18 cellular contexts compared by ENCODE assay signal in genomic region chr6:34151321-34152041, GRCh38. TPM values are rescaled to one million over a fixed set of nuclear protein-coding genes. Genes with fewer than 3 reads are reported as not detected.
DNase-seq lines count a peak whose midpoint lies in the region; ATAC-seq, FAIRE-seq and TF ChIP-seq lines count a peak whose summit lies in the region.
"Had no signal": no experiment of that assay in that cellular context is flagged by ENCODE, and none has a peak within 500 bp of the region (broad histone marks: within the 10 kb centered on the region; RNA-seq: fewer than 3 reads in every experiment).

No MANE protein-coding gene starts in this region.

- H4K20me1 ChIP-seq in HCT116 (ENCODE audit: insufficient read depth) (no peaks in the 10 kb centered on the region), K562 (replicated peaks; ENCODE audit: control insufficient read depth, insufficient read depth, low read length) (peaks cover 3% of the 10 kb centered on the region), neural progenitor cell (ENCODE audit: low read depth) (peaks cover 5% of the 10 kb centered on the region)

- WGBS in K562 (ENCODE audit: insufficient coverage, low coverage, missing lambda C conversion rate): 3% methylated on average over 18 of the region's 21 CpGs

- peaks cover 4 to 10% of the 10 kb centered on the region in 2 experiments; a peak in 3 of 4 replicates for H3K4me1 ChIP-seq in HCT116 (ENCODE audit: control insufficient read depth in 1 of 2, insufficient read depth in 2 of 2, low read length in 2 of 2)
- H3K4me1 ChIP-seq in K562 (replicated peaks in 1 of 2; ENCODE audit: control insufficient read depth in 2 of 2, insufficient read depth in 2 of 2, low read length in 2 of 2): peaks cover 0 to 14% of the 10 kb centered on the region in 2 experiments; a peak in 2 of 5 replicates
- H3K4me1 ChIP-seq in neural progenitor cell: peaks cover 13% of the 10 kb centered on the region

- no peaks in the 10 kb centered on the region for H3K9me3 Mint-ChIP-seq in neural progenitor cell
- H3K9me3 Mint-ChIP-seq: stimulated activated naive CD8-positive, alpha-beta T cell treated with anti-CD3 and anti-CD28 coated beads, Interleukin-15, amount 100 ng/mL, for 72 hours had no signal

- H3K36me3 ChIP-seq in HCT116 (ENCODE audit: control insufficient read depth in 1 of 2, insufficient read depth in 2 of 2, low read length in 2 of 2) (no peaks in the 10 kb centered on the region), K562 (ENCODE audit: control insufficient read depth, insufficient read depth, low read length) (no peaks in the 10 kb centered on the region), neural progenitor cell (no peaks in the 10 kb centered on the region)

- POLR2A ChIA-PET in HCT116 (lab: Charles Lee): no interaction called here
- POLR2A ChIA-PET in K562 (lab: Yijun Ruan, JAX): interaction anchor here (0.7 to 1.0 kb wide), 2 partner anchors 11 to 468 kb away, joined by 3 read pairs; no protein-coding TSS in a partner anchor

- H3K27me3 ChIP-seq in HCT116 (ENCODE audit: insufficient read depth, low read length) (no peaks in the 10 kb centered on the region), K562 (ENCODE audit: control insufficient read depth in 2 of 2, insufficient read depth in 2 of 2, low read length in 2 of 2) (peaks cover 15 to 71% of the 10 kb centered on the region in 2 experiments; a peak in 4 of 5 replicates), neural progenitor cell (peaks cover 93% of the 10 kb centered on the region)

- H3K27ac ChIP-seq in HCT116 (ENCODE audit: low read depth, low read length): no peak overlapping the region
- H3K27ac ChIP-seq in K562 (ENCODE audit: extremely low read depth, low read depth, low read length): no peak overlapping the region
- no peak overlapping the region for H3K27ac ChIP-seq in neural progenitor cell
- H3K27ac ChIP-seq: SK-N-MC had no signal

- H3K79me2 ChIP-seq in HCT116 (ENCODE audit: insufficient read depth, low read length) (no peaks in the 10 kb centered on the region), K562 (ENCODE audit: control insufficient read depth, insufficient read depth, low read length) (no peaks in the 10 kb centered on the region), neural progenitor cell (ENCODE audit: low read depth) (no peaks in the 10 kb centered on the region)

- H3K4me3 Mint-ChIP-seq in neural progenitor cell: no peak overlapping the region
- H3K4me3 Mint-ChIP-seq: stimulated activated naive CD8-positive, alpha-beta T cell treated with anti-CD3 and anti-CD28 coated beads, Interleukin-15, amount 100 ng/mL, for 72 hours had no signal

- no peak for TF ChIP-seq POLR2A in HCT116 (IDR thresholded peaks at IDR 0.05; ENCODE audit: borderline replicate concordance, extremely low read depth, insufficient read depth, insufficient read length)
- no peak for TF ChIP-seq POLR2A in K562 (conservative IDR thresholded peaks at IDR 0.05)

- H2AFZ ChIP-seq in HCT116 (ENCODE audit: low read depth, low read length, poor library complexity, severe bottlenecking) (no peak overlapping the region), K562 (ENCODE audit: low read depth, low read length) (no peak overlapping the region), neural progenitor cell (replicated peaks) (no peak overlapping the region)

- intact Hi-C loops in HCT116 (cut with micrococcal nuclease): loop anchor here (10.0 kb wide), 1 partner anchor 567 kb away; the partner anchor contains the start of gene BAK1
- intact Hi-C loops in K562 (cut with micrococcal nuclease): loop anchor here (10.0 kb wide), 1 partner anchor 177 kb away; no protein-coding TSS in a partner anchor

- RAD21 ChIA-PET in HCT116 (lab: Charles Lee; ENCODE audit: low non-redundant PET in 1 of 2, low total read pairs in 2 of 2, uncharacterized antibody in 2 of 2, unreplicated experiment in 2 of 2): no interaction called here

- H3K9me3 ChIP-seq in HCT116 (ENCODE audit: control insufficient read depth in 1 of 2, insufficient read depth in 1 of 2, low read depth in 1 of 2, low read length in 2 of 2) (no peaks in the 10 kb centered on the region), K562 (replicated peaks; ENCODE audit: control insufficient read depth, insufficient read depth, low read depth, low read length) (no peaks in the 10 kb centered on the region), neural progenitor cell (ENCODE audit: low read depth) (no peaks in the 10 kb centered on the region)

- H3K4me2 ChIP-seq in HCT116 (ENCODE audit: low read length) (no peak overlapping the region), K562 (ENCODE audit: insufficient read depth, low read length) (no peak overlapping the region), neural progenitor cell (no peak overlapping the region)
- H3K4me2 ChIP-seq: smooth muscle cell had no signal

- CTCF ChIA-PET in HCT116 (lab: Charles Lee) (interaction anchor here (4.9 kb wide), 1 partner anchor 96 kb away, joined by 54 read pairs; no protein-coding TSS in a partner anchor), K562 (lab: Yijun Ruan, JAX; ENCODE audit: low intra/inter-chr PET ratio) (no interaction called here)

- BruUV-seq in HCT116 (replicated peaks; lab: Mats Ljungman, UMichigan) (no TSS peak), K562 (replicated peaks; lab: Mats Ljungman, UMichigan) (no TSS peak)

- no peak overlapping the region for H3K27ac Mint-ChIP-seq in neural progenitor cell
- H3K27ac Mint-ChIP-seq: stimulated activated naive CD8-positive, alpha-beta T cell treated with anti-CD3 and anti-CD28 coated beads, Interleukin-15, amount 100 ng/mL, for 72 hours had no signal

- H3F3A ChIP-seq in neural progenitor cell (ENCODE audit: low read depth): peaks cover 31% of the 10 kb centered on the region

- FAIRE-seq in K562 (lab: Jason Lieb, UNC): no peak
- FAIRE-seq: TTC549 had no signal

- peaks cover 26% of the 10 kb centered on the region for H3K4me1 Mint-ChIP-seq in neural progenitor cell

- TF ChIP-seq RAD21 in HCT116 (IDR thresholded peaks at IDR 0.05; ENCODE audit: low read depth) (no peak), K562 (CRISPR knock-in tag; conservative IDR thresholded peaks at IDR 0.05 in 1 of 2, IDR thresholded peaks at IDR 0.05 in 1 of 2) (no peak)

- H3K36me3 Mint-ChIP-seq in neural progenitor cell: no peaks in the 10 kb centered on the region

- in situ Hi-C loops in K562 (cut with MboI): loop anchor here (5.0 kb wide), 2 partner anchors 94 to 389 kb away; no protein-coding TSS in a partner anchor

- H3K27me3 Mint-ChIP-seq in neural progenitor cell (ENCODE audit: insufficient read depth, low read depth): peaks cover 45% of the 10 kb centered on the region

- ATAC-seq in HCT116 (no peak), K562 (no peak)
- ATAC-seq: stimulated activated naive CD8-positive, alpha-beta T cell treated with anti-CD3 and anti-CD28 coated beads, Interleukin-15, amount 100 ng/mL, for 72 hours had no signal

- H3K9me1 ChIP-seq in K562 (ENCODE audit: control insufficient read depth, insufficient read depth, low read length): peaks cover 4% of the 10 kb centered on the region

- DNase-seq in NCI-H2227 (lab: John Stamatoyannopoulos, UW; ENCODE audit: unreplicated experiment) (peak; percentile 27), NCI-H2227 treated with DMSO at 0.1 percent for 48 hours (lab: John Stamatoyannopoulos, UW) (no peak), HCT116 (ENCODE audit: low read depth, low spot score) (no peak), K562 (ENCODE audit: extremely low read depth in 1 of 4, low spot score in 3 of 4) (no peak), neural progenitor cell (ENCODE audit: low spot score) (peak; percentile 39), middle frontal gyrus (ENCODE audit: extremely low spot score, low spot score) (no peak), activated gamma-delta T cell (lab: John Stamatoyannopoulos, UW) (no peak)
- DNase-seq in activated CD4-positive, alpha-beta T cell treated with anti-CD3 and anti-CD28 coated beads for 1 hour: no peak
- DNase-seq: ACHN; effector CD4-positive, alpha-beta T cell; KBM-7; NCI-H187; occipital lobe; stimulated activated naive CD8-positive, alpha-beta T cell treated with anti-CD3 and anti-CD28 coated beads, Interleukin-15, amount 100 ng/mL, for 72 hours had no signal

- H3K9ac ChIP-seq in HCT116 (ENCODE audit: low read length) (no peak overlapping the region), K562 (ENCODE audit: insufficient read depth in 1 of 2, low read depth in 2 of 2, low read length in 2 of 2) (no peak overlapping the region), neural progenitor cell (no peak overlapping the region)

- no peaks in the 10 kb centered on the region for H3K9me2 ChIP-seq in HCT116 (ENCODE audit: insufficient read depth)

- TF ChIP-seq CTCF in HCT116 (IDR thresholded peaks at IDR 0.05 in 2 of 3, conservative IDR thresholded peaks at IDR 0.05 in 1 of 3; ENCODE audit: borderline replicate concordance in 1 of 3, insufficient read depth in 1 of 3, low read depth in 2 of 3, low read length in 2 of 3) (no peak), K562 (IDR thresholded peaks at IDR 0.05 in 2 of 3, conservative IDR thresholded peaks at IDR 0.05 in 1 of 3; ENCODE audit: insufficient read depth in 2 of 3, low read depth in 1 of 3, low read length in 3 of 3) (no peak), neural progenitor cell (IDR thresholded peaks at IDR 0.05) (peak; percentile 12)

- H3K4me3 ChIP-seq in HCT116 (replicated peaks in 1 of 2; ENCODE audit: low read depth in 1 of 2, low read length in 2 of 2) (no peak overlapping the region), K562 (no peak overlapping the region), neural progenitor cell (no peak overlapping the region)
- H3K4me3 ChIP-seq: SK-N-MC, smooth muscle cell had no signal

- no peak for TF ChIP-seq EP300 in K562 (IDR thresholded peaks at IDR 0.05; ENCODE audit: low read length)

RNA-seq across cellular contexts. Expression of gene GRM4, which starts 5.6 kb away (rescaled TPM):
- total RNA-seq in HCT116 (2021; ENCODE audit: unreplicated experiment): 2.6 TPM
- polyA plus RNA-seq in HCT116 (2012): 1.8 and 2.5 TPM in 2 replicates
- total RNA-seq in K562 (2011; cell fraction: chromatin; rRNA removed; ENCODE audit: low replicate concordance): 0.09 TPM in 1 of 2 replicates, not detected in the other
- not detected in 2 replicates for total RNA-seq in K562 (2011; cell fraction: nucleolus; rRNA removed)
- not detected in 2 replicates for total RNA-seq in K562 (2011; cell fraction: nucleoplasm; rRNA removed)
- total RNA-seq in K562 (2014; rRNA removed): 0.18 TPM in 1 of 2 replicates, not detected in the other
- not detected in 2 replicates for total RNA-seq in K562 (2014; rRNA removed; fragmentation: Illumina TruSeq; extraction: Trizol)
- total RNA-seq in K562 (2015; rRNA removed; fragmentation: Illumina TruSeq; extraction: Trizol): not detected in 2 replicates
- not detected in 2 replicates for total RNA-seq in K562 (2021)
- polyA plus RNA-seq in K562 (2011; rRNA removed): not detected in 2 replicates
- polyA plus RNA-seq in K562 (2011; cell fraction: cytosol; rRNA removed): not detected in 2 replicates
- polyA plus RNA-seq in K562 (2011; cell fraction: nucleus; rRNA removed): 0.09 TPM in 1 of 2 replicates, not detected in the other
- 0.04 TPM in 1 of 2 replicates, not detected in the other for polyA plus RNA-seq in K562 (2012)
- not detected in 2 replicates for polyA plus RNA-seq in K562 (2014; fragmentation: Illumina TruSeq; extraction: Trizol)
- not detected for polyA plus RNA-seq in K562 (2014; fragmentation: Nextera tagmentation; extraction: Ambion mirVana)
- not detected in 2 replicates for polyA plus RNA-seq in K562 (2014; rRNA removed)
- not detected in 2 replicates for polyA minus RNA-seq in K562 (2011; rRNA and poly(A)+ RNA removed)
- polyA minus RNA-seq in K562 (2011; cell fraction: cytosol; rRNA and poly(A)+ RNA removed): not detected in 2 replicates
- 0.11 TPM in 1 of 2 replicates, not detected in the other for polyA minus RNA-seq in K562 (2011; cell fraction: nucleus; rRNA and poly(A)+ RNA removed)
- 1.2 and 1.8 TPM in 2 replicates for total RNA-seq in neural progenitor cell (ENCODE audit: low replicate concordance)
- total RNA-seq: lung microvascular endothelial cell, smooth muscle cell had no signal

Comparison
In these comparisons a context has a peak if more than half of its experiments do, and no peak if none do; other contexts are left out.
1. DNase-seq: peak in NCI-H2227 (single experiment) and neural progenitor cell (single experiment); none in NCI-H2227 treated with DMSO at 0.1 percent for 48 hours (single experiment), HCT116 (single experiment), K562 (0 of 4), middle frontal gyrus (single experiment), activated gamma-delta T cell (single experiment) and activated CD4-positive, alpha-beta T cell treated with anti-CD3 and anti-CD28 coated beads for 1 hour (single experiment).